In genomic region chr14:105488781-105489606, GRCh38 we compare ENCODE assay signal across 9 cellular contexts. TPM values are rescaled to one million over a fixed set of nuclear protein-coding genes. Genes with fewer than 3 reads are reported as not detected.
A peak's percentile ranks its signal among the peaks of the same experiment; 100 is the strongest.
DNase-seq lines count a peak whose midpoint lies in the region; ATAC-seq and TF ChIP-seq lines count a peak whose summit lies in the region.
"Had no signal": no experiment of that assay in that cellular context is flagged by ENCODE, and none has a peak within 500 bp of the region (broad histone marks: within the 10 kb centered on the region; RNA-seq: fewer than 3 reads in every experiment).

No MANE protein-coding gene starts in this region.

- ATAC-seq in HG02840 (IDR thresholded peaks at IDR 0.05; ENCODE audit: low FRiP score, unreplicated experiment), result no peak

- peak overlapping the region; percentile 95 for H3K9ac ChIP-seq in Karpas-422 (ENCODE audit: low read length)

- H3K36me3 ChIP-seq in Karpas-422 (ENCODE audit: insufficient read depth, low read length), result no peaks in the 10 kb centered on the region

- DNase-seq in AG10803 (ENCODE audit: low read depth) (no peak), Karpas-422 (no peak), coronary artery (ENCODE audit: low spot score) (no peak), nephron progenitor cell (peak; percentile 16), NCI-H446 (lab: John Stamatoyannopoulos, UW) (no peak), erythroblast (lab: John Stamatoyannopoulos, UW) (no peak)
- no peak for DNase-seq in activated CD8-positive, alpha-beta memory T cell treated with anti-CD3 and anti-CD28 coated beads for 24 hours

- TF ChIP-seq POLR2A in erythroblast (IDR thresholded peaks at IDR 0.05; ENCODE audit: low read length), result no peak

- peaks cover 56% of the 10 kb centered on the region for H3K4me1 ChIP-seq in Karpas-422 (ENCODE audit: low read length)

- peak overlapping the region; percentile 98 for H3K4me2 ChIP-seq in Karpas-422 (ENCODE audit: low read depth, low read length, poor library complexity, severe bottlenecking)

- H3K4me3 ChIP-seq in AG10803 (ENCODE audit: low read length) (peak overlapping the region; percentile 69), Karpas-422 (ENCODE audit: low read length) (peak overlapping the region; percentile 94), coronary artery (peak overlapping the region; percentile 85)

- H3K27ac Mint-ChIP-seq in nephron progenitor cell, result no peak overlapping the region

- no peak for TF ChIP-seq CTCF in AG10803 (conservative IDR thresholded peaks at IDR 0.05; ENCODE audit: low read length)
- TF ChIP-seq CTCF in coronary artery (IDR thresholded peaks at IDR 0.05), result no peak
- TF ChIP-seq CTCF in nephron progenitor cell (IDR thresholded peaks at IDR 0.05), result no peak

- H3K4me3 Mint-ChIP-seq in nephron progenitor cell, result peak overlapping the region; percentile 79

- H3K27ac ChIP-seq in Karpas-422 (ENCODE audit: low read length) (peak overlapping the region; percentile 81), coronary artery (peak overlapping the region; percentile 96 to 100)

- H3K9me2 ChIP-seq in Karpas-422 (replicated peaks; ENCODE audit: insufficient read depth, low read length), result no peaks in the 10 kb centered on the region

- peaks cover 18% of the 10 kb centered on the region for H4K20me1 ChIP-seq in Karpas-422 (ENCODE audit: insufficient read depth, low read depth, low read length)

- peak overlapping the region; percentile 94; the same call in 1 of the 2 replicates for H2AFZ ChIP-seq in Karpas-422 (ENCODE audit: low read length)

- no peaks in the 10 kb centered on the region for H3K9me3 Mint-ChIP-seq in nephron progenitor cell

- peaks cover 8% of the 10 kb centered on the region for H3K79me2 ChIP-seq in Karpas-422 (ENCODE audit: low read length)

- H3K27me3 Mint-ChIP-seq in nephron progenitor cell (ENCODE audit: low read depth, poor library complexity), result peaks cover 48% of the 10 kb centered on the region

- H3K9me3 ChIP-seq in Karpas-422 (ENCODE audit: low read length), result no peaks in the 10 kb centered on the region

- H3K27me3 ChIP-seq in Karpas-422 (ENCODE audit: low read length), result no peaks in the 10 kb centered on the region

- H3K36me3 Mint-ChIP-seq in nephron progenitor cell (ENCODE audit: low read depth), result no peaks in the 10 kb centered on the region

- peaks cover 23% of the 10 kb centered on the region for H3K4me1 Mint-ChIP-seq in nephron progenitor cell

RNA-seq across cellular contexts. Expression of gene TEDC1, which starts 2.1 kb away (rescaled TPM):
- total RNA-seq in Karpas-422 (2014; rRNA removed; shearing (Covaris generic); ENCODE audit: low replicate concordance), result 9.8 and 35.6 TPM in 2 replicates

RNA-seq across cellular contexts. Expression of gene CRIP1, which starts 2.3 kb away (rescaled TPM):
- 140 and 285 TPM in 2 replicates for total RNA-seq in Karpas-422 (2014; rRNA removed; shearing (Covaris generic); ENCODE audit: low replicate concordance)
- total RNA-seq: G401 had no signal

RNA-seq across cellular contexts. Expression of gene CRIP2, which starts 14.4 kb away (rescaled TPM):
- 0.45 TPM in 1 of 2 replicates, not detected in the other for total RNA-seq in Karpas-422 (2014; rRNA removed; shearing (Covaris generic); ENCODE audit: low replicate concordance)

RNA-seq across cellular contexts. Expression of gene TMEM121, which starts 37.4 kb away (rescaled TPM):
- total RNA-seq in Karpas-422 (2014; rRNA removed; shearing (Covaris generic); ENCODE audit: low replicate concordance), result 0.18 TPM in 1 of 2 replicates, not detected in the other
